21 cellular contexts compared by ENCODE assay signal in genomic region chr18:49893036-49893435, GRCh38.
A peak's percentile ranks its signal among the peaks of the same experiment; 100 is the strongest.
DNase-seq lines count a peak whose midpoint lies in the region; ATAC-seq, FAIRE-seq and TF ChIP-seq lines count a peak whose summit lies in the region.
"Had no signal": no experiment of that assay in that cellular context is flagged by ENCODE, and none has a peak within 500 bp of the region (broad histone marks: within the 10 kb centered on the region; RNA-seq: fewer than 3 reads in every experiment).

No MANE protein-coding gene starts in this region.

- dilution Hi-C loops in keratinocyte (cut with MboI; ENCODE audit: extremely low pct_ligation_motif_present, low sequenced_read_pairs), result no loop called here

- no peak overlapping the region for H3K27ac ChIP-seq in keratinocyte (ENCODE audit: control insufficient read depth, insufficient read depth, low read length)
- no peak overlapping the region for H3K27ac ChIP-seq in ascending aorta
- H3K27ac ChIP-seq: C4-2B, HL-60 had no signal

- no peak overlapping the region for H3K9ac ChIP-seq in keratinocyte (ENCODE audit: control insufficient read depth, extremely low read depth, insufficient read depth, low read length)

- H3K9me3 ChIP-seq in keratinocyte (ENCODE audit: control insufficient read depth, low read depth, low read length) (no peaks in the 10 kb centered on the region), ascending aorta (no peaks in the 10 kb centered on the region)

- no peak for TF ChIP-seq CTCF in keratinocyte (optimal IDR thresholded peaks at IDR 0.05 in 1 of 3, IDR thresholded peaks at IDR 0.05 in 1 of 3, conservative IDR thresholded peaks at IDR 0.05 in 1 of 3; ENCODE audit: extremely low read depth in 1 of 3, insufficient read depth in 2 of 3, low read length in 3 of 3)
- TF ChIP-seq CTCF in ascending aorta (IDR thresholded peaks at IDR 0.05), result no peak

- no peak for ATAC-seq in sciatic nerve

- H3K36me3 ChIP-seq in keratinocyte (ENCODE audit: control insufficient read depth in 2 of 2, extremely low read depth in 1 of 2, insufficient read depth in 2 of 2, low read length in 2 of 2) (no peaks in the 10 kb centered on the region), ascending aorta (peaks cover 5 to 10% of the 10 kb centered on the region in 2 donors)

- H3K4me1 ChIP-seq in keratinocyte (ENCODE audit: control insufficient read depth, extremely low read depth, insufficient read depth, low read length) (peaks cover 18% of the 10 kb centered on the region), ascending aorta (no peaks in the 10 kb centered on the region)

- H3K79me2 ChIP-seq in keratinocyte (ENCODE audit: control insufficient read depth, insufficient read depth, low read length), result no peaks in the 10 kb centered on the region

- intact Hi-C loops in sciatic nerve (cut with DNase I) (no loop called here), ascending aorta (cut with DNase I) (no loop called here)

- H3K27me3 ChIP-seq in keratinocyte (ENCODE audit: control insufficient read depth, extremely low read depth, insufficient read depth, low read length), result no peaks in the 10 kb centered on the region
- no peaks in the 10 kb centered on the region for H3K27me3 ChIP-seq in ascending aorta

- H4K20me1 ChIP-seq in keratinocyte (ENCODE audit: control insufficient read depth, extremely low read depth, insufficient read depth, low read length), result no peaks in the 10 kb centered on the region

- peak; percentile 46 for FAIRE-seq in keratinocyte (lab: Jason Lieb, UNC)
- no peak for FAIRE-seq in HTR-8/SVneo (lab: Jason Lieb, UNC)
- FAIRE-seq: D721Med had no signal

- no peak overlapping the region for H3K4me3 ChIP-seq in keratinocyte (ENCODE audit: control insufficient read depth in 2 of 3, extremely low read depth in 1 of 3, insufficient read depth in 2 of 3, low read depth in 1 of 3, low read length in 3 of 3)
- no peak overlapping the region for H3K4me3 ChIP-seq in ascending aorta

- peak overlapping the region; percentile 49 for H3K4me2 ChIP-seq in keratinocyte (ENCODE audit: control insufficient read depth, extremely low read depth, insufficient read depth, low read depth, low read length)

- no peaks in the 10 kb centered on the region for H3K9me1 ChIP-seq in keratinocyte (ENCODE audit: control insufficient read depth, extremely low read depth, insufficient read depth, low read length)

- DNase-seq in M059J (ENCODE audit: low read depth) (peak; percentile 8), SW480 (ENCODE audit: low spot score) (peak; percentile 11), keratinocyte (ENCODE audit: low read depth, low spot score) (no peak), sciatic nerve (ENCODE audit: low spot score) (peak; percentile 5), HTR-8/SVneo (ENCODE audit: insufficient read length, low spot score) (no peak), ascending aorta (ENCODE audit: low spot score in 2 of 2) (no peak), NAMALWA (ENCODE audit: low spot score) (no peak), NCI-H226 (no peak)
- DNase-seq: AML-193, DMS79 treated with DMSO at 0.1 percent for 48 hours, KBM-7, NCI-H1694 treated with DMSO at 0.1 percent for 48 hours, NCI-H2107, NCI-H2227 treated with DMSO at 0.1 percent for 48 hours, NCI-H524, NCI-H82, RPMI8226, SIG-M5 had no signal

- H2AFZ ChIP-seq in keratinocyte (ENCODE audit: control insufficient read depth, low read length), result no peak overlapping the region

Comparison
In these comparisons a context has a peak if more than half of its experiments do, and no peak if none do; other contexts are left out.
1. DNase-seq: peak in M059J (single experiment), SW480 (single experiment) and sciatic nerve (single experiment); none in keratinocyte (single experiment), HTR-8/SVneo (single experiment), ascending aorta (0 of 2), NAMALWA (single experiment) and NCI-H226 (single experiment).